In the genomic region with DNA sequence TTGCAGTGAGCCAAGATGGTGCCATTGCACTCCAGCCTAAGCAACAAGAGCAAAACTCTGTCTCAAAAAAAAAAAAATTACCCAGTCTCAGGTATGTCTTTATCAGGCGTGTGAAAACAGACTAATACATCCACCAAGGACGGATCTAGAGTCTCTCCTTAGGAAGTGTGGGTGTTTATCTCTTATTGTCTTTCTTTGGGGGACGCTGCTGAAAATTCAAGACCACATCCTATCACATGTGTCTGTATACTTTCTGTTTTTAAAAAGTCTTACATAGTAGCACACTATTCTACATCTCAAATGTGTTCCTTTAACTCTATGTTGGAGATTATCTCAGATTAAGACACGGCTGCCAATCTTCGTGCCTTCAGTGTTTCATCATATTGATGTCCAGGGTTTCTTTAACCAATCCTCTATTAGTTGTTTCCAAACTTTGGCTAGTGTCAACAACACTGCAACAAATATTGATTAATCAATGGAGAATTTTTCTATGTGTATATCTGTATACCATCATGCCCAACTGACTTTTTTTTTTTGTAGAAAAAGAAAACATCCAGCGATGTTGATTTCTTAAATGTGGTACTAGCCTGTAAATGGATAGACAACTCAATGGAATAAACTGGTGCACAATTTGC, we compare ENCODE assay signal across 29 cellular contexts.
DNase-seq lines count a peak whose midpoint lies in the region; ATAC-seq lines count a peak whose summit lies in the region.
"Had no signal": no experiment of that assay in that cellular context is flagged by ENCODE, and none has a peak within 500 bp of the region (broad histone marks: within the 10 kb centered on the region; RNA-seq: fewer than 3 reads in every experiment).

No MANE protein-coding gene starts in this region.

- no peak for DNase-seq in activated naive CD4-positive, alpha-beta T cell treated with anti-CD3 and anti-CD28 coated beads, Interleukin-2, amount 50 U/mL, for 16 hours
- DNase-seq in T-helper 2 cell treated with Interferon-gamma antibody and Interleukin-4, amounts not matched to agents 5 μg/mL and 100 μg/mL, for 36 hours (ENCODE audit: low spot score): no peak
- peak in 1 of 3 donors; percentile 16 for DNase-seq in immature natural killer cell
- no peak for DNase-seq in effector CD8-positive, alpha-beta T cell (lab: John Stamatoyannopoulos, UW)
- DNase-seq: Caco-2; caudate nucleus; dermis blood vessel endothelial cell; DMS53; foreskin fibroblast; H9; head of caudate nucleus; left ventricle myocardium superior; MM.1S; naive B cell; NCI-H1105 treated with DMSO at 0.1 percent for 48 hours; NCI-H2029 treated with DMSO at 0.1 percent for 48 hours; NCI-H226; NCI-H69; nucleus accumbens; psoas muscle; stimulated activated CD4-positive, alpha-beta T cell treated with anti-CD3 and anti-CD28 coated beads, Interleukin-12 subunit alpha, Interleukin-12 subunit beta, amount 100 ng/mL, for 4 hours; stimulated activated CD4-positive, alpha-beta T cell treated with anti-CD3 and anti-CD28 coated beads, Interleukin-4, amount 100 ng/mL, for 1 hour; thyroid gland had no signal

- H3K36me3 Mint-ChIP-seq in activated naive CD4-positive, alpha-beta T cell treated with anti-CD3 and anti-CD28 coated beads, Interleukin-2, amount 50 U/mL, for 24 hours: no peaks in the 10 kb centered on the region
- no peaks in the 10 kb centered on the region for H3K36me3 Mint-ChIP-seq in T-helper 2 cell treated with Interferon-gamma antibody and Interleukin-4, amounts not matched to agents 5 μg/mL and 100 μg/mL, for 36 hours (ENCODE audit: low read depth)
- H3K36me3 Mint-ChIP-seq in immature natural killer cell: no peaks in the 10 kb centered on the region
- H3K36me3 Mint-ChIP-seq: naive B cell had no signal

- ATAC-seq in GM18520 (IDR thresholded peaks at IDR 0.05; ENCODE audit: unreplicated experiment): no peak
- ATAC-seq in GM21528 (IDR thresholded peaks at IDR 0.05; ENCODE audit: low FRiP score, unreplicated experiment): no peak
- ATAC-seq: left ventricle myocardium superior, psoas muscle, Right ventricle myocardium inferior, SK-N-SH treated with all-trans-retinoic acid at 6 μM for 48 hours had no signal

- H3K4me1 Mint-ChIP-seq in activated naive CD4-positive, alpha-beta T cell treated with anti-CD3 and anti-CD28 coated beads, Interleukin-2, amount 50 U/mL, for 24 hours: peaks cover 24% of the 10 kb centered on the region
- H3K4me1 Mint-ChIP-seq in T-helper 2 cell treated with Interferon-gamma antibody and Interleukin-4, amounts not matched to agents 5 μg/mL and 100 μg/mL, for 36 hours (ENCODE audit: low read depth): peaks cover 27% of the 10 kb centered on the region
- peaks cover 6 to 9% of the 10 kb centered on the region in 2 donors for H3K4me1 Mint-ChIP-seq in immature natural killer cell

- H3K27me3 Mint-ChIP-seq in activated naive CD4-positive, alpha-beta T cell treated with anti-CD3 and anti-CD28 coated beads, Interleukin-2, amount 50 U/mL, for 24 hours: no peaks in the 10 kb centered on the region
- H3K27me3 Mint-ChIP-seq in T-helper 2 cell treated with Interferon-gamma antibody and Interleukin-4, amounts not matched to agents 5 μg/mL and 100 μg/mL, for 36 hours (ENCODE audit: low read depth): no peaks in the 10 kb centered on the region
- no peaks in the 10 kb centered on the region for H3K27me3 Mint-ChIP-seq in immature natural killer cell (ENCODE audit: low read depth in 3 of 3)

- peak overlapping the region; percentile 78 for H3K27ac Mint-ChIP-seq in activated naive CD4-positive, alpha-beta T cell treated with anti-CD3 and anti-CD28 coated beads, Interleukin-2, amount 50 U/mL, for 24 hours
- H3K27ac Mint-ChIP-seq in T-helper 2 cell treated with Interferon-gamma antibody and Interleukin-4, amounts not matched to agents 5 μg/mL and 100 μg/mL, for 36 hours: peak overlapping the region; percentile 68
- peak overlapping the region in 5 of 6 donors; percentile 24 to 57 (median 26) for H3K27ac Mint-ChIP-seq in immature natural killer cell
- H3K27ac Mint-ChIP-seq: activated T-helper 2 cell treated with anti-CD3 and anti-CD28 coated beads, Interferon-gamma antibody, Interleukin-2, Interleukin-4, amounts not matched to agents 10 μg/mL and 5 μg/mL and 100 μg/mL, durations not matched to agents 14 hours and 24 hours and 36 hours; H9; naive B cell had no signal

- H3K9me3 Mint-ChIP-seq in activated naive CD4-positive, alpha-beta T cell treated with anti-CD3 and anti-CD28 coated beads, Interleukin-2, amount 50 U/mL, for 24 hours: no peaks in the 10 kb centered on the region
- H3K9me3 Mint-ChIP-seq in T-helper 2 cell treated with Interferon-gamma antibody and Interleukin-4, amounts not matched to agents 5 μg/mL and 100 μg/mL, for 36 hours: peaks cover 5% of the 10 kb centered on the region
- H3K9me3 Mint-ChIP-seq in immature natural killer cell: no peaks in the 10 kb centered on the region
- H3K9me3 Mint-ChIP-seq: activated T-helper 2 cell treated with anti-CD3 and anti-CD28 coated beads, Interferon-gamma antibody, Interleukin-2, Interleukin-4, amounts not matched to agents 10 μg/mL and 5 μg/mL and 100 μg/mL, durations not matched to agents 14 hours and 24 hours and 36 hours; H9 had no signal

- peak overlapping the region; percentile 43 for H3K4me3 Mint-ChIP-seq in activated naive CD4-positive, alpha-beta T cell treated with anti-CD3 and anti-CD28 coated beads, Interleukin-2, amount 50 U/mL, for 24 hours
- H3K4me3 Mint-ChIP-seq in T-helper 2 cell treated with Interferon-gamma antibody and Interleukin-4, amounts not matched to agents 5 μg/mL and 100 μg/mL, for 36 hours: peak overlapping the region; percentile 34
- H3K4me3 Mint-ChIP-seq in immature natural killer cell: peak overlapping the region in 2 of 5 donors; percentile 13 to 27
- H3K4me3 Mint-ChIP-seq: H9, naive B cell had no signal

Comparison
In these comparisons a context has a peak if more than half of its experiments do, and no peak if none do; other contexts are left out.
1. H3K27ac Mint-ChIP-seq: peak in every context shown above with its lines; median percentile 78 in activated naive CD4-positive, alpha-beta T cell treated with anti-CD3 and anti-CD28 coated beads, Interleukin-2, amount 50 U/mL, for 24 hours; 68 in T-helper 2 cell treated with Interferon-gamma antibody and Interleukin-4, amounts not matched to agents 5 μg/mL and 100 μg/mL, for 36 hours; 26 in immature natural killer cell.